ENCODE assay signal across 9 cellular contexts in genomic region chr1:67736750-67737149, GRCh38. TPM values are rescaled to one million over a fixed set of nuclear protein-coding genes. Genes with fewer than 3 reads are reported as not detected.
A peak's percentile ranks its signal among the peaks of the same experiment; 100 is the strongest.
DNase-seq lines count a peak whose midpoint lies in the region; ATAC-seq and TF ChIP-seq lines count a peak whose summit lies in the region.
"Had no signal": no experiment of that assay in that cellular context is flagged by ENCODE, and none has a peak within 500 bp of the region (broad histone marks: within the 10 kb centered on the region; RNA-seq: fewer than 3 reads in every experiment).

No MANE protein-coding gene starts in this region.

- DNase-seq in RWPE2 (ENCODE audit: low spot score) (no peak), foreskin keratinocyte (no peak), smooth muscle cell (lab: John Stamatoyannopoulos, UW; ENCODE audit: unreplicated experiment) (no peak), SW480 (ENCODE audit: low spot score) (no peak), NCI-H2081 treated with DMSO at 0.1 percent for 48 hours (lab: John Stamatoyannopoulos, UW) (no peak)
- DNase-seq: NK-92 treated with Interleukin-12 subunit alpha and Interleukin-12 subunit beta, amount 100 ng/mL, for 24 hours had no signal

- H3K27me3 ChIP-seq in RWPE2 (ENCODE audit: insufficient read depth, poor library complexity, severe bottlenecking) = no peaks in the 10 kb centered on the region
- no peaks in the 10 kb centered on the region for H3K27me3 ChIP-seq in foreskin keratinocyte
- H3K27me3 ChIP-seq in smooth muscle cell (ENCODE audit: low read depth) = no peaks in the 10 kb centered on the region

- H3K36me3 ChIP-seq in RWPE2 (ENCODE audit: low read depth) (peaks cover 9% of the 10 kb centered on the region), smooth muscle cell (ENCODE audit: low read depth) (no peaks in the 10 kb centered on the region)

- H4K20me1 ChIP-seq in smooth muscle cell (ENCODE audit: low read depth) = peaks cover 4% of the 10 kb centered on the region

- H3K27ac ChIP-seq in RWPE2 (ENCODE audit: poor library complexity, severe bottlenecking) (peak overlapping the region; percentile 76), foreskin keratinocyte (peak overlapping the region; percentile 62), smooth muscle cell (ENCODE audit: low read depth) (peak overlapping the region; percentile 72)

- H3K4me3 ChIP-seq in GM12875 (ENCODE audit: low read depth, low read length) = peak overlapping the region; percentile 17
- H3K4me3 ChIP-seq in RWPE2 (ENCODE audit: severe bottlenecking) = no peak overlapping the region
- H3K4me3 ChIP-seq in smooth muscle cell = no peak overlapping the region

- H3K4me1 ChIP-seq in RWPE2 (ENCODE audit: insufficient read depth, poor library complexity, severe bottlenecking) (peaks cover 29% of the 10 kb centered on the region), foreskin keratinocyte (peaks cover 34% of the 10 kb centered on the region), smooth muscle cell (ENCODE audit: low read depth) (peaks cover 14% of the 10 kb centered on the region)

- H2AFZ ChIP-seq in smooth muscle cell (ENCODE audit: low read depth) = no peak overlapping the region

- peak overlapping the region; percentile 56 for H3K4me2 ChIP-seq in smooth muscle cell

- H3K9ac ChIP-seq in smooth muscle cell (ENCODE audit: low read depth) = no peak overlapping the region

- WGBS in smooth muscle cell (ENCODE audit: low lambda C conversion rate) = 97% methylated on average over 3 of the region's 3 CpGs

- no peaks in the 10 kb centered on the region for H3K9me3 ChIP-seq in RWPE2 (ENCODE audit: severe bottlenecking)
- no peaks in the 10 kb centered on the region for H3K9me3 ChIP-seq in smooth muscle cell (replicated peaks; ENCODE audit: low read depth)

- no peak for ATAC-seq in RWPE2 (ENCODE audit: low read depth)
- ATAC-seq in foreskin keratinocyte = no peak
- no peak for ATAC-seq in GM21737 (IDR thresholded peaks at IDR 0.05; ENCODE audit: unreplicated experiment)
- ATAC-seq in HG02885 (IDR thresholded peaks at IDR 0.05; ENCODE audit: poor library complexity, unreplicated experiment) = no peak

- H3F3A ChIP-seq in smooth muscle cell (ENCODE audit: low read depth) = peaks cover 9% of the 10 kb centered on the region

- H3K79me2 ChIP-seq in smooth muscle cell (ENCODE audit: low read depth) = no peaks in the 10 kb centered on the region

- TF ChIP-seq CTCF in GM12875 (IDR thresholded peaks at IDR 0.05; ENCODE audit: borderline replicate concordance, insufficient read depth, low read depth, low read length) (no peak), RWPE2 (IDR thresholded peaks at IDR 0.05; ENCODE audit: poor library complexity, severe bottlenecking) (no peak), foreskin keratinocyte (conservative IDR thresholded peaks at IDR 0.05) (no peak), smooth muscle cell (IDR thresholded peaks at IDR 0.05; ENCODE audit: borderline replicate concordance, insufficient read depth, poor library complexity, severe bottlenecking) (no peak)

RNA-seq across cellular contexts. Expression of gene GADD45A, which starts 51.7 kb away (rescaled TPM):
- 99.9 and 107 TPM in 2 replicates for total RNA-seq in foreskin keratinocyte
- 115 and 131 TPM in 2 replicates for polyA plus RNA-seq in foreskin keratinocyte
- 130 and 141 TPM in 2 replicates for total RNA-seq in smooth muscle cell
- polyA plus RNA-seq in smooth muscle cell = 205 and 250 TPM in 2 replicates
